In genomic region chr5:179559280-179560252, GRCh38 we compare ENCODE assay signal across 8 cellular contexts. TPM values are rescaled to one million over a fixed set of nuclear protein-coding genes. Genes with fewer than 3 reads are reported as not detected.
DNase-seq lines count a peak whose midpoint lies in the region; ATAC-seq and TF ChIP-seq lines count a peak whose summit lies in the region.

No MANE protein-coding gene starts in this region.

- DNase-seq in GM12865 (ENCODE audit: low read depth) (peak; percentile 90), NCI-H2029 treated with DMSO at 0.1 percent for 48 hours (lab: John Stamatoyannopoulos, UW) (peak; percentile 93), choroid plexus epithelial cell (ENCODE audit: low read depth) (peak; percentile 100), kidney epithelial cell (ENCODE audit: low read depth) (peak; percentile 98)
- peak; percentile 97 for DNase-seq in activated CD4-positive, alpha-beta T cell treated with anti-CD3 and anti-CD28 coated beads for 36 hours
- DNase-seq in stimulated activated CD4-positive, alpha-beta T cell treated with anti-CD3 and anti-CD28 coated beads, Interleukin-15, amount 100 ng/mL, for 1 hour (ENCODE audit: low read depth in 1 of 2, low spot score in 1 of 2): peak; percentile 69 to 76

- H3K36me3 Mint-ChIP-seq in activated CD4-positive, alpha-beta T cell treated with anti-CD3 and anti-CD28 coated beads for 36 hours (ENCODE audit: low read depth): peaks cover 25% of the 10 kb centered on the region

- H3K27me3 ChIP-seq in kidney epithelial cell (ENCODE audit: control insufficient read depth, insufficient read depth, low read length): no peaks in the 10 kb centered on the region

- no peaks in the 10 kb centered on the region for H3K9me3 Mint-ChIP-seq in activated CD4-positive, alpha-beta T cell treated with anti-CD3 and anti-CD28 coated beads for 36 hours (ENCODE audit: low read depth)

- peak overlapping the region; percentile 82 for H3K4me3 Mint-ChIP-seq in activated CD4-positive, alpha-beta T cell treated with anti-CD3 and anti-CD28 coated beads for 36 hours

- H3K4me1 Mint-ChIP-seq in activated CD4-positive, alpha-beta T cell treated with anti-CD3 and anti-CD28 coated beads for 36 hours: peaks cover 17% of the 10 kb centered on the region

- peak overlapping the region; percentile 80 for H3K27ac Mint-ChIP-seq in activated CD4-positive, alpha-beta T cell treated with anti-CD3 and anti-CD28 coated beads for 36 hours

- CTCF ChIA-PET in activated CD4-positive, alpha-beta T cell treated with anti-CD3 and anti-CD28 coated beads for 36 hours (lab: Charles Lee): interaction anchor here (0.7 to 1.1 kb wide), 4 partner anchors 9 to 65 kb away, joined by 3 to 4 read pairs (median 4); partner anchors contain the start of gene RUFY1

- no peaks in the 10 kb centered on the region for H3K27me3 Mint-ChIP-seq in activated CD4-positive, alpha-beta T cell treated with anti-CD3 and anti-CD28 coated beads for 36 hours

- TF ChIP-seq CTCF in GM12865 (IDR thresholded peaks at IDR 0.05; ENCODE audit: insufficient read depth, low read depth, low read length, missing control alignments) (no peak), choroid plexus epithelial cell (conservative IDR thresholded peaks at IDR 0.05; ENCODE audit: low read depth, low read length) (no peak), kidney epithelial cell (IDR thresholded peaks at IDR 0.05; ENCODE audit: insufficient read depth, low read length, poor library complexity, severe bottlenecking) (no peak)

- POLR2A ChIA-PET in activated CD4-positive, alpha-beta T cell treated with anti-CD3 and anti-CD28 coated beads for 36 hours (lab: Charles Lee): interaction anchor here (0.5 to 1.4 kb wide), 10 partner anchors 9 to 933 kb away, joined by 3 to 9 read pairs (median 4); partner anchors contain the start of genes CLK4, HNRNPH1, MAML1 and RUFY1

- H3K4me3 ChIP-seq in GM12865 (ENCODE audit: low read depth, low read length) (peak overlapping the region; percentile 59), choroid plexus epithelial cell (ENCODE audit: low read depth, low read length) (peak overlapping the region; percentile 79), kidney epithelial cell (ENCODE audit: low read depth, low read length) (peak overlapping the region; percentile 79)

- no peaks in the 10 kb centered on the region for H3K36me3 ChIP-seq in kidney epithelial cell (ENCODE audit: control insufficient read depth, insufficient read depth, low read length)

- ATAC-seq in HG02759 (IDR thresholded peaks at IDR 0.05; ENCODE audit: unreplicated experiment) (peak; percentile 99), GM18873 (IDR thresholded peaks at IDR 0.05; ENCODE audit: low FRiP score, unreplicated experiment) (no peak)
- peak; percentile 100 for ATAC-seq in activated CD4-positive, alpha-beta T cell treated with anti-CD3 and anti-CD28 coated beads for 36 hours

- intact Hi-C loops in activated CD4-positive, alpha-beta T cell treated with anti-CD3 and anti-CD28 coated beads for 36 hours (cut with DNase I, micrococcal nuclease): loop anchor here (1.0 to 10.0 kb wide), 10 partner anchors 8 to 1407 kb away; partner anchors contain the start of genes HNRNPH1 (in 2 of the 2), CANX (in 1 of the 2), CNOT6 (in 1 of the 2) and MAML1 (in 1 of the 2)

RNA-seq across cellular contexts. Expression of gene RUFY1, which starts 9.2 kb away (rescaled TPM):
- 10 to 100 TPM; 29.6 to 33.8 TPM for total RNA-seq in activated CD4-positive, alpha-beta T cell treated with anti-CD3 and anti-CD28 coated beads for 36 hours
- 43.8 and 56.5 TPM in 2 replicates for total RNA-seq in kidney epithelial cell
